ENCODE assay signal across 11 cellular contexts in the genomic region with DNA sequence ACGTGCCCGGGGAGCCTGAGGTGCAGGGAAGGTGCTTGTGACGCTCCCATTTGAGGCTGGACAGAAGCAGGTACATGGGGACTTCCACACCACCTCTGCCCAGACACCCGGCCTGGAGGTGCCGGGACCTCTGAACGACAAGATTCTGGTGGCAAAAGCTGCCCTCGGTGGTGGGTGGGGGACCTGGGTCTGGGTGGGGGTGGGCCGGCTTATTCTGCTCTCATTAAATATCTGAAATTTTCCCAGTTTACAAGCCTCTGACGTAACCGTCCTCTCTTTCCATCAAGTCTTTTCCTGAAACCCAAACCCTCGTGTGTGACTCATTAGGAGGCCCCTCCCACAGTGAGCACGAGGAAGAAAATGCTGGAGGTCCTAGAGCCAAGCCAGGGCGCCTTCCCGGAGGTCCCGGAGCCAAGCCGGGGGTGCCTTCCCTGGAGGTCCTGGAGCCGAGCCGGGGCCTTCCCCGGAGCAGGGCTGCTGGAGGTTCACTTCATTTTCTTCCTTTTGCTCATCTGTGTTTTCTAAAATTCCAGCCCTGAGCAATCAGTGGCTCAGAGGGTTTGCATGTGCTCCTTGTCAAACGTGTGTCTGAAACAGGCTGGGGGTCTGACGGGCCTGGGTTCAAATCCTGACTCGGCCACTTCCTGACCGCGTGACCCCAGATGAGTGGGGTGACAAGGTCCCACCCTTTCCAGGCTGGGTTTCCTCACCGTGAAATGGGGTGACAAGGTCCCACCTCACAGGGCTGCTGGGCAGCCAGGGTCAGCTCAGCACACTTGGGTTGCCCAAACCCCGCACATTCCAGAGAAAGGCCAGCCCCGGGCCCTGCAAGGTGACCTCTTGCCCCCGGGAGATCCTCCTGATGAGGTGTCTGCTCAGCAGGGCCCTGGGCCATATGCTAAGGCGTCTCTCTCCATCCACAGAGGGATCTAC.
A peak's percentile ranks its signal among the peaks of the same experiment; 100 is the strongest.
DNase-seq lines count a peak whose midpoint lies in the region; ATAC-seq and FAIRE-seq lines count a peak whose summit lies in the region.
"Had no signal": no experiment of that assay in that cellular context is flagged by ENCODE, and none has a peak within 500 bp of the region (broad histone marks: within the 10 kb centered on the region; RNA-seq: fewer than 3 reads in every experiment).

No MANE protein-coding gene starts in this region.

- no peak overlapping the region for H3K4me3 ChIP-seq in skeletal muscle cell (ENCODE audit: low read depth, low read length)
- H3K4me3 ChIP-seq: cardiac muscle cell had no signal

- peak; percentile 72 for FAIRE-seq in G401.6 (lab: Jason Lieb, UNC)

- peak; percentile 52 to 60 for DNase-seq in SW 1271 (lab: John Stamatoyannopoulos, UW)
- peak; percentile 76 for DNase-seq in glomerular visceral epithelial cell (ENCODE audit: extremely low spot score)
- peak; percentile 80 for DNase-seq in skeletal muscle cell (ENCODE audit: low read depth)
- DNase-seq in NCI-H510A (lab: John Stamatoyannopoulos, UW): no peak
- DNase-seq in NOMO-1 (lab: John Stamatoyannopoulos, UW; ENCODE audit: unreplicated experiment in 2 of 2): no peak
- DNase-seq in activated CD4-positive, alpha-beta T cell treated with anti-CD3 and anti-CD28 coated beads for 4 hours: no peak
- DNase-seq: NCI-H2227 treated with DMSO at 0.1 percent for 48 hours; stimulated activated CD4-positive, alpha-beta T cell treated with anti-CD3 and anti-CD28 coated beads, Interleukin-2, amount 100 ng/mL, for 48 hours had no signal

- ATAC-seq in GM18502 (IDR thresholded peaks at IDR 0.05; ENCODE audit: poor library complexity, unreplicated experiment): no peak

Comparison
In these comparisons a context has a peak if more than half of its experiments do, and no peak if none do; other contexts are left out.
1. DNase-seq: peak in SW 1271 (2 of 2), glomerular visceral epithelial cell (single experiment) and skeletal muscle cell (single experiment); none in NCI-H510A (single experiment), NOMO-1 (0 of 2) and activated CD4-positive, alpha-beta T cell treated with anti-CD3 and anti-CD28 coated beads for 4 hours (0 of 2).